16 cellular contexts compared by ENCODE assay signal in the genomic region with DNA sequence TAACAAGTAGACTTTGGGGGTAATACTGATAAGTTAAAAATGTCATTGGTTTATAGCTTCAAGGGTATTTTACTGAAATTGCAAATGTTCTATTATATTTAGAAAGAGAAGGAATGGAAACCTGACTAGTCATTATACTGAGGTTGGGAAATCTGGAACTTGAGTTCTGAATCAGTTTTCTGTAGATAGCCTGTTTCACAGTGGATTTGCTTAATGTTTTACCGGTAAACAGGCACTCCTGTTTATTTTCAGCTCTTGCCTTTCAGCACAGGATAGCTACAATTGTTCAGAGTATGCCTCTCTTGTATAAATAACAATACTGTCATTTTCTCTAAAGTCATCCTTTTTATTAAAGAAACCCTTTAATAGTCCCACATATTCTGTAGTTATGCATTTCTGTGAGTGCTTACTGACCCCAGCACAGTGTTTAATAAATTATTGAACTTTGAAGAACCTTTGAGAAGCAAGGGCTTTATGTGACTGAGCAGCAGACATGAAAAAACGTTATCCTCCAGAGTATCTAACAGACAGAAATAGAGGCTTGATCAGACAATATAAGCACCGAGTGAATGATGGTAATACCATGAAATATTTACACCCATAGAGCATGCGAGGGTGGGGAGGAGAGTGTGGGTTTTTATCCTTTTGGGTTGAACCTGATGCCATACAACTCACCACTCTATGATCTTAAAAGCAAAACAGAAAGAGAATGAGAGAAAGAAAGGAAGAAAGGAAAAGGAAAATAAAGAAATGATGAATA. TPM values are rescaled to one million over a fixed set of nuclear protein-coding genes. Genes with fewer than 3 reads are reported as not detected.
DNase-seq lines count a peak whose midpoint lies in the region; ATAC-seq and TF ChIP-seq lines count a peak whose summit lies in the region.
"Had no signal": no experiment of that assay in that cellular context is flagged by ENCODE, and none has a peak within 500 bp of the region (broad histone marks: within the 10 kb centered on the region; RNA-seq: fewer than 3 reads in every experiment).

No MANE protein-coding gene starts in this region.

- H3K9ac ChIP-seq in smooth muscle cell (ENCODE audit: low read depth), result no peak overlapping the region

- H3K27me3 Mint-ChIP-seq in activated naive CD8-positive, alpha-beta T cell, result no peaks in the 10 kb centered on the region
- no peaks in the 10 kb centered on the region for H3K27me3 Mint-ChIP-seq in activated naive CD8-positive, alpha-beta T cell treated with anti-CD3 and anti-CD28 coated beads for 36 hours

- H2AFZ ChIP-seq in smooth muscle cell (ENCODE audit: low read depth), result no peak overlapping the region

- H3K27me3 ChIP-seq in body of pancreas, result no peaks in the 10 kb centered on the region
- no peaks in the 10 kb centered on the region for H3K27me3 ChIP-seq in left lung
- no peaks in the 10 kb centered on the region for H3K27me3 ChIP-seq in smooth muscle cell (ENCODE audit: low read depth)
- H3K27me3 ChIP-seq: BLaER1 treated with 17β-estradiol and CSF1 and Interleukin-3, amounts not matched to agents 10 nM and 100 nM; SJSA1 had no signal

- peak; percentile 48 for ATAC-seq in body of pancreas
- ATAC-seq in left lung, result peak; percentile 19
- no peak for ATAC-seq in GM19395 (IDR thresholded peaks at IDR 0.05; ENCODE audit: unreplicated experiment)
- ATAC-seq: stimulated activated effector memory CD8-positive, alpha-beta T cell treated with anti-CD3 and anti-CD28 coated beads, Interleukin-12 subunit alpha, Interleukin-12 subunit beta, amount 100 ng/mL, for 72 hours had no signal

- 18 to 24% methylated on average over 4 of the region's 4 CpGs for WGBS in body of pancreas, 2 donors
- WGBS in smooth muscle cell (ENCODE audit: low lambda C conversion rate), result 63% methylated on average over 4 of the region's 4 CpGs

- intact Hi-C loops in body of pancreas (cut with DNase I) (no loop called here), left lung (cut with DNase I) (no loop called here)

- H3K9me3 ChIP-seq in body of pancreas, result no peaks in the 10 kb centered on the region
- H3K9me3 ChIP-seq in left lung, result no peaks in the 10 kb centered on the region
- no peaks in the 10 kb centered on the region for H3K9me3 ChIP-seq in smooth muscle cell (replicated peaks; ENCODE audit: low read depth)
- H3K9me3 ChIP-seq: SJSA1 had no signal

- DNase-seq in activated naive CD8-positive, alpha-beta T cell treated with anti-CD3 and anti-CD28 coated beads for 36 hours, result no peak
- DNase-seq in body of pancreas (no peak), left lung (no peak), smooth muscle cell (lab: John Stamatoyannopoulos, UW; ENCODE audit: unreplicated experiment) (no peak), GDM1 (lab: John Stamatoyannopoulos, UW) (no peak), erythroblast (lab: John Stamatoyannopoulos, UW) (no peak)
- DNase-seq: hippocampal formation, NCI-H146, NCI-H2171, OCI-M1 had no signal

- peaks cover 4% of the 10 kb centered on the region for H3F3A ChIP-seq in smooth muscle cell (ENCODE audit: low read depth)

- peaks cover 9% of the 10 kb centered on the region for H3K36me3 Mint-ChIP-seq in activated naive CD8-positive, alpha-beta T cell
- peaks cover 8% of the 10 kb centered on the region for H3K36me3 Mint-ChIP-seq in activated naive CD8-positive, alpha-beta T cell treated with anti-CD3 and anti-CD28 coated beads for 36 hours
- H3K36me3 Mint-ChIP-seq: stimulated activated effector memory CD8-positive, alpha-beta T cell treated with anti-CD3 and anti-CD28 coated beads, Interleukin-12 subunit alpha, Interleukin-12 subunit beta, amount 100 ng/mL, for 72 hours had no signal

- TF ChIP-seq CTCF in body of pancreas (IDR thresholded peaks at IDR 0.05), result no peak
- no peak for TF ChIP-seq CTCF in left lung (IDR thresholded peaks at IDR 0.05)
- TF ChIP-seq CTCF in smooth muscle cell (IDR thresholded peaks at IDR 0.05; ENCODE audit: borderline replicate concordance, insufficient read depth, poor library complexity, severe bottlenecking), result no peak

- H3K27ac ChIP-seq in body of pancreas (peak overlapping the region in 3 of 4 donors; percentile 35 to 58 (median 45)), left lung (no peak overlapping the region), smooth muscle cell (ENCODE audit: low read depth) (no peak overlapping the region)
- H3K27ac ChIP-seq: SJSA1 had no signal

- H3K4me3 Mint-ChIP-seq in activated naive CD8-positive, alpha-beta T cell, result no peak overlapping the region
- H3K4me3 Mint-ChIP-seq in activated naive CD8-positive, alpha-beta T cell treated with anti-CD3 and anti-CD28 coated beads for 36 hours, result no peak overlapping the region
- H3K4me3 Mint-ChIP-seq: stimulated activated effector memory CD8-positive, alpha-beta T cell treated with anti-CD3 and anti-CD28 coated beads, Interleukin-12 subunit alpha, Interleukin-12 subunit beta, amount 100 ng/mL, for 72 hours; T-helper 1 cell treated with Interleukin-12 subunit alpha and Interleukin-12 subunit beta and Interleukin-4 antibody, amounts not matched to agents 30 μg/mL and 1 μg/mL, for 36 hours had no signal

- H3K36me3 ChIP-seq in body of pancreas (replicated peaks in 1 of 2; ENCODE audit: insufficient read depth in 1 of 2, low read depth in 2 of 2) (no peaks in the 10 kb centered on the region), left lung (no peaks in the 10 kb centered on the region), smooth muscle cell (ENCODE audit: low read depth) (no peaks in the 10 kb centered on the region)
- H3K36me3 ChIP-seq: SJSA1 had no signal

- peaks cover 52% of the 10 kb centered on the region for H4K20me1 ChIP-seq in smooth muscle cell (ENCODE audit: low read depth)

- H3K4me1 Mint-ChIP-seq in activated naive CD8-positive, alpha-beta T cell (ENCODE audit: low read depth), result peaks cover 26% of the 10 kb centered on the region
- peaks cover 25% of the 10 kb centered on the region for H3K4me1 Mint-ChIP-seq in activated naive CD8-positive, alpha-beta T cell treated with anti-CD3 and anti-CD28 coated beads for 36 hours

- H3K4me3 ChIP-seq in body of pancreas, result no peak overlapping the region
- H3K4me3 ChIP-seq in left lung, result no peak overlapping the region
- H3K4me3 ChIP-seq in smooth muscle cell, result no peak overlapping the region
- H3K4me3 ChIP-seq: BLaER1 treated with 17β-estradiol and CSF1 and Interleukin-3, amounts not matched to agents 10 nM and 100 nM; SJSA1 had no signal

- H3K4me1 ChIP-seq in body of pancreas, result peaks cover 28% of the 10 kb centered on the region
- peaks cover 0 to 11% of the 10 kb centered on the region in 2 donors for H3K4me1 ChIP-seq in left lung
- peaks cover 28% of the 10 kb centered on the region for H3K4me1 ChIP-seq in smooth muscle cell (ENCODE audit: low read depth)

- H3K79me2 ChIP-seq in smooth muscle cell (ENCODE audit: low read depth), result peaks cover 53% of the 10 kb centered on the region

- H3K27ac Mint-ChIP-seq in activated naive CD8-positive, alpha-beta T cell, result peak overlapping the region; percentile 13
- H3K27ac Mint-ChIP-seq in activated naive CD8-positive, alpha-beta T cell treated with anti-CD3 and anti-CD28 coated beads for 36 hours, result no peak overlapping the region
- H3K27ac Mint-ChIP-seq: stimulated activated effector memory CD8-positive, alpha-beta T cell treated with anti-CD3 and anti-CD28 coated beads, Interleukin-12 subunit alpha, Interleukin-12 subunit beta, amount 100 ng/mL, for 72 hours; T-helper 1 cell treated with Interleukin-12 subunit alpha and Interleukin-12 subunit beta and Interleukin-4 antibody, amounts not matched to agents 30 μg/mL and 1 μg/mL, for 36 hours had no signal

- peak overlapping the region; percentile 6 for H3K4me2 ChIP-seq in smooth muscle cell

- H3K9me3 Mint-ChIP-seq in activated naive CD8-positive, alpha-beta T cell (ENCODE audit: low read depth), result no peaks in the 10 kb centered on the region
- H3K9me3 Mint-ChIP-seq in activated naive CD8-positive, alpha-beta T cell treated with anti-CD3 and anti-CD28 coated beads for 36 hours, result peaks cover 3% of the 10 kb centered on the region
- H3K9me3 Mint-ChIP-seq: T-helper 1 cell treated with Interleukin-12 subunit alpha and Interleukin-12 subunit beta and Interleukin-4 antibody, amounts not matched to agents 30 μg/mL and 1 μg/mL, for 36 hours had no signal

- TF ChIP-seq POLR2A in body of pancreas (IDR thresholded peaks at IDR 0.05), result no peak
- TF ChIP-seq POLR2A in erythroblast (IDR thresholded peaks at IDR 0.05; ENCODE audit: low read length), result no peak

RNA-seq across cellular contexts. Expression of gene FTO, which starts 58.2 kb away (rescaled TPM):
- total RNA-seq in activated naive CD8-positive, alpha-beta T cell treated with anti-CD3 and anti-CD28 coated beads for 36 hours, result 10 to 100 TPM; 51.1 to 52.7 TPM
- 10 to 100 TPM; 47.5 to 50.4 TPM for total RNA-seq in body of pancreas
- total RNA-seq in left lung, result 10 to 100 TPM; 69.0 to 71.5 TPM
- total RNA-seq in smooth muscle cell, result 89.9 and 111 TPM in 2 replicates
- 48.2 and 81.1 TPM in 2 replicates for polyA plus RNA-seq in smooth muscle cell

RNA-seq across cellular contexts. Expression of gene RPGRIP1L, which starts 58.5 kb away (rescaled TPM):
- 1 to 10 TPM; 7.1 to 8.4 TPM for total RNA-seq in activated naive CD8-positive, alpha-beta T cell treated with anti-CD3 and anti-CD28 coated beads for 36 hours
- total RNA-seq in body of pancreas (1 to 10 TPM; 2.9 to 4.3 TPM), left lung (1 to 10 TPM; 8.0 to 8.9 TPM), smooth muscle cell (11.5 and 11.6 TPM in 2 replicates)
- 5.8 and 8.4 TPM in 2 replicates for polyA plus RNA-seq in smooth muscle cell

Comparison
In these comparisons a context has a peak if more than half of its experiments do, and no peak if none do; other contexts are left out.
1. H3K27ac ChIP-seq: peak in body of pancreas (3 of 4); none in left lung (0 of 2) and smooth muscle cell (single experiment).